ENCODE assay signal across 35 cellular contexts in genomic region chrX:76520273-76521054, GRCh38.
"Had no signal": no experiment of that assay in that cellular context is flagged by ENCODE, and none has a peak within 500 bp of the region (broad histone marks: within the 10 kb centered on the region; RNA-seq: fewer than 3 reads in every experiment).

No MANE protein-coding gene starts in this region.

- H3K4me3 ChIP-seq: MG63 had no signal

- H3K27ac ChIP-seq: KMS-11 had no signal

- H3K4me2 ChIP-seq: KMS-11 had no signal

- H3K36me3 ChIP-seq: MG63 had no signal

- DNase-seq: Karpas-422, Kasumi-1, KBM-7, KG1, MG63, MM.1S, MV-4-11, NCI-H1048, NCI-H1092, NCI-H1092 treated with DMSO at 0.1 percent for 48 hours, NCI-H1105, NCI-H1105 treated with DMSO at 0.1 percent for 48 hours, NCI-H1417, NCI-H1417 treated with DMSO at 0.1 percent for 48 hours, NCI-H1436, NCI-H1436 treated with DMSO at 0.1 percent for 48 hours, NCI-H146, NCI-H1694, NCI-H1694 treated with DMSO at 0.1 percent for 48 hours, NCI-H187, NCI-H187 treated with DMSO at 0.1 percent for 48 hours, NCI-H1930, NCI-H2029, NCI-H2029 treated with DMSO at 0.1 percent for 48 hours, NCI-H2081, NCI-H2081 treated with DMSO at 0.1 percent for 48 hours, NCI-H2107, NCI-H2171, NCI-H2171 treated with DMSO at 0.1 percent for 48 hours, NCI-H2227 treated with DMSO at 0.1 percent for 48 hours, NCI-H226, NCI-H345, NCI-H446, NCI-H446 treated with DMSO at 0.1 percent for 48 hours had no signal

- H3K27me3 ChIP-seq: MG63 had no signal

- H3K9me3 ChIP-seq: MG63 had no signal

- H3K9ac ChIP-seq: KMS-11 had no signal
